28 cellular contexts compared by ENCODE assay signal in genomic region chr1:114292194-114292593, GRCh38.
"Had no signal": no experiment of that assay in that cellular context is flagged by ENCODE, and none has a peak within 500 bp of the region (broad histone marks: within the 10 kb centered on the region; RNA-seq: fewer than 3 reads in every experiment).

No MANE protein-coding gene starts in this region.

- H3K4me1 ChIP-seq: colonic mucosa, esophagus squamous epithelium, psoas muscle, spleen, suprapubic skin, transverse colon, upper lobe of right lung, uterus had no signal

- H3K27ac ChIP-seq: colonic mucosa, esophagus squamous epithelium, ovary, psoas muscle, skin epidermis, spleen, suprapubic skin, transverse colon, upper lobe of right lung, uterus had no signal

- H3K27ac Mint-ChIP-seq: dendritic cell treated with granulocyte-macrophage colony-stimulating factor and Interleukin-4, amounts not matched to agents 40 ng/mL and 50 ng/mL, for 4 days; memory B cell; mesothelial cell of epicardium; naive B cell; natural killer cell treated with Interleukin-12 subunit alpha and Interleukin-12 subunit beta and Interleukin-15 and Interleukin-18, amount 100 ng/mL, for 72 hours; stimulated activated naive B cell treated with anti-CD40 and anti-IgM and Interleukin-4, amounts not matched to agents 10 μg/mL and 1 μg/mL and 100 μg/mL, for 72 hours; stimulated activated naive CD8-positive, alpha-beta T cell treated with anti-CD3 and anti-CD28 coated beads, Interleukin-15, Interleukin-2, amounts not matched to agents 100 ng/mL and 50 ng/mL, for 24 hours had no signal

- H3K36me3 Mint-ChIP-seq: memory B cell; mesothelial cell of epicardium; naive B cell; natural killer cell treated with Interleukin-12 subunit alpha and Interleukin-12 subunit beta and Interleukin-15 and Interleukin-18, amount 100 ng/mL, for 72 hours; stimulated activated naive B cell treated with anti-CD40 and anti-IgM and Interleukin-4, amounts not matched to agents 10 μg/mL and 1 μg/mL and 100 μg/mL, for 72 hours had no signal

- H3K4me3 Mint-ChIP-seq: dendritic cell treated with granulocyte-macrophage colony-stimulating factor and Interleukin-4, amounts not matched to agents 40 ng/mL and 50 ng/mL, for 4 days; memory B cell; mesothelial cell of epicardium; naive B cell; natural killer cell treated with Interleukin-12 subunit alpha and Interleukin-12 subunit beta and Interleukin-15 and Interleukin-18, amount 100 ng/mL, for 72 hours; stimulated activated naive B cell treated with anti-CD40 and anti-IgM and Interleukin-4, amounts not matched to agents 10 μg/mL and 1 μg/mL and 100 μg/mL, for 72 hours; stimulated activated naive CD8-positive, alpha-beta T cell treated with anti-CD3 and anti-CD28 coated beads, Interleukin-15, Interleukin-2, amounts not matched to agents 100 ng/mL and 50 ng/mL, for 24 hours had no signal

- DNase-seq: colonic mucosa; effector CD8-positive, alpha-beta T cell; esophagus squamous epithelium; hypothalamus; kidney; mucosa of descending colon; naive B cell; nucleus accumbens; ovary; posterior cingulate gyrus; psoas muscle; right cardiac atrium; spleen; stimulated activated naive B cell treated with anti-CD40 and anti-IgM and Interleukin-4, amounts not matched to agents 10 μg/mL and 1 μg/mL and 100 μg/mL, for 72 hours; transverse colon; upper lobe of right lung; uterus had no signal

- H3K27me3 Mint-ChIP-seq: natural killer cell treated with Interleukin-12 subunit alpha and Interleukin-12 subunit beta and Interleukin-15 and Interleukin-18, amount 100 ng/mL, for 72 hours; stimulated activated naive CD8-positive, alpha-beta T cell treated with anti-CD3 and anti-CD28 coated beads, Interleukin-15, Interleukin-2, amounts not matched to agents 100 ng/mL and 50 ng/mL, for 24 hours had no signal

- FAIRE-seq: endothelial cell of umbilical vein, frontal cortex, kidney had no signal

- H3K4me1 Mint-ChIP-seq: memory B cell; mesothelial cell of epicardium; naive B cell; stimulated activated naive B cell treated with anti-CD40 and anti-IgM and Interleukin-4, amounts not matched to agents 10 μg/mL and 1 μg/mL and 100 μg/mL, for 72 hours had no signal

- H3K4me3 ChIP-seq: colonic mucosa, esophagus squamous epithelium, lung, mucosa of descending colon, ovary, psoas muscle, skin epidermis, spleen, suprapubic skin, transverse colon, upper lobe of right lung, uterus had no signal

- H3K36me3 ChIP-seq: colonic mucosa, esophagus squamous epithelium, ovary, spleen, suprapubic skin, transverse colon, upper lobe of right lung, uterus had no signal

- ATAC-seq: left lobe of liver; mucosa of descending colon; natural killer cell treated with Interleukin-12 subunit alpha and Interleukin-12 subunit beta and Interleukin-15 and Interleukin-18, amount 100 ng/mL, for 72 hours; psoas muscle; right cardiac atrium; stimulated activated naive B cell treated with anti-CD40 and anti-IgM and Interleukin-4, amounts not matched to agents 10 μg/mL and 1 μg/mL and 100 μg/mL, for 72 hours; upper lobe of right lung had no signal

- H3K9me3 ChIP-seq: colonic mucosa, esophagus squamous epithelium, mucosa of descending colon, ovary, psoas muscle, spleen, suprapubic skin, transverse colon, upper lobe of right lung, uterus had no signal

- H3K9me3 Mint-ChIP-seq: dendritic cell treated with granulocyte-macrophage colony-stimulating factor and Interleukin-4, amounts not matched to agents 40 ng/mL and 50 ng/mL, for 4 days; memory B cell; mesothelial cell of epicardium; naive B cell; natural killer cell treated with Interleukin-12 subunit alpha and Interleukin-12 subunit beta and Interleukin-15 and Interleukin-18, amount 100 ng/mL, for 72 hours; stimulated activated naive B cell treated with anti-CD40 and anti-IgM and Interleukin-4, amounts not matched to agents 10 μg/mL and 1 μg/mL and 100 μg/mL, for 72 hours; stimulated activated naive CD8-positive, alpha-beta T cell treated with anti-CD3 and anti-CD28 coated beads, Interleukin-15, Interleukin-2, amounts not matched to agents 100 ng/mL and 50 ng/mL, for 24 hours had no signal

- H3K27me3 ChIP-seq: colonic mucosa, ovary, spleen, transverse colon, upper lobe of right lung, uterus had no signal
